ENCODE assay signal across 21 cellular contexts in genomic region chr19:56117889-56118288, GRCh38. TPM values are rescaled to one million over a fixed set of nuclear protein-coding genes. Genes with fewer than 3 reads are reported as not detected.
A peak's percentile ranks its signal among the peaks of the same experiment; 100 is the strongest.
DNase-seq lines count a peak whose midpoint lies in the region; ATAC-seq lines count a peak whose summit lies in the region.
"Had no signal": no experiment of that assay in that cellular context is flagged by ENCODE, and none has a peak within 500 bp of the region (broad histone marks: within the 10 kb centered on the region; RNA-seq: fewer than 3 reads in every experiment).

No MANE protein-coding gene starts in this region.

- no peaks in the 10 kb centered on the region for H3K36me3 ChIP-seq in mucosa of stomach (ENCODE audit: control insufficient read depth, insufficient read depth, low read length)
- H3K36me3 ChIP-seq in subcutaneous abdominal adipose tissue (ENCODE audit: control insufficient read depth in 5 of 5, insufficient read depth in 5 of 5, low read length in 5 of 5): peaks cover 0 to 9% (median 6%) of the 10 kb centered on the region in 5 donors

- H3K9me3 ChIP-seq in mucosa of stomach (ENCODE audit: control insufficient read depth, low read length): no peaks in the 10 kb centered on the region
- no peaks in the 10 kb centered on the region for H3K9me3 ChIP-seq in subcutaneous abdominal adipose tissue (ENCODE audit: control insufficient read depth in 5 of 5, low read length in 5 of 5)
- H3K9me3 ChIP-seq: A549 had no signal

- H3K27me3 ChIP-seq in mucosa of stomach (ENCODE audit: control insufficient read depth, insufficient read depth, low read length) (no peaks in the 10 kb centered on the region), subcutaneous abdominal adipose tissue (ENCODE audit: control insufficient read depth in 5 of 5, insufficient read depth in 4 of 5, low read length in 5 of 5) (no peaks in the 10 kb centered on the region)
- H3K27me3 ChIP-seq: brain microvascular endothelial cell, hepatocyte had no signal

- H3K4me3 ChIP-seq in mucosa of stomach (ENCODE audit: low read length): no peak overlapping the region
- H3K4me3 ChIP-seq in subcutaneous abdominal adipose tissue (ENCODE audit: low read depth in 1 of 5, low read length in 5 of 5): no peak overlapping the region
- H3K4me3 ChIP-seq: A549, hepatocyte had no signal

- no peak overlapping the region for H3K27ac Mint-ChIP-seq in activated naive CD8-positive, alpha-beta T cell
- no peak overlapping the region for H3K27ac Mint-ChIP-seq in activated naive CD8-positive, alpha-beta T cell treated with anti-CD3 and anti-CD28 coated beads, Interleukin-2, amount 50 U/mL, for 24 hours
- no peak overlapping the region for H3K27ac Mint-ChIP-seq in activated T-helper 2 cell treated with anti-CD3 and anti-CD28 coated beads, Interferon-gamma antibody, Interleukin-2, Interleukin-4, amounts not matched to agents 10 μg/mL and 5 μg/mL and 100 μg/mL, durations not matched to agents 14 hours and 24 hours and 36 hours
- H3K27ac Mint-ChIP-seq in natural killer cell treated with Interleukin-12 subunit alpha and Interleukin-12 subunit beta and Interleukin-15 and Interleukin-18, amount 100 ng/mL, for 72 hours: no peak overlapping the region

- H3K27me3 Mint-ChIP-seq in activated naive CD8-positive, alpha-beta T cell: no peaks in the 10 kb centered on the region
- no peaks in the 10 kb centered on the region for H3K27me3 Mint-ChIP-seq in activated naive CD8-positive, alpha-beta T cell treated with anti-CD3 and anti-CD28 coated beads, Interleukin-2, amount 50 U/mL, for 24 hours
- no peaks in the 10 kb centered on the region for H3K27me3 Mint-ChIP-seq in activated T-helper 2 cell treated with anti-CD3 and anti-CD28 coated beads, Interferon-gamma antibody, Interleukin-2, Interleukin-4, amounts not matched to agents 10 μg/mL and 5 μg/mL and 100 μg/mL, durations not matched to agents 14 hours and 24 hours and 36 hours (ENCODE audit: low read depth)
- no peaks in the 10 kb centered on the region for H3K27me3 Mint-ChIP-seq in natural killer cell treated with Interleukin-12 subunit alpha and Interleukin-12 subunit beta and Interleukin-15 and Interleukin-18, amount 100 ng/mL, for 72 hours

- H3K9me3 Mint-ChIP-seq in activated naive CD8-positive, alpha-beta T cell (ENCODE audit: low read depth): no peaks in the 10 kb centered on the region
- no peaks in the 10 kb centered on the region for H3K9me3 Mint-ChIP-seq in activated naive CD8-positive, alpha-beta T cell treated with anti-CD3 and anti-CD28 coated beads, Interleukin-2, amount 50 U/mL, for 24 hours
- H3K9me3 Mint-ChIP-seq in activated T-helper 2 cell treated with anti-CD3 and anti-CD28 coated beads, Interferon-gamma antibody, Interleukin-2, Interleukin-4, amounts not matched to agents 10 μg/mL and 5 μg/mL and 100 μg/mL, durations not matched to agents 14 hours and 24 hours and 36 hours: no peaks in the 10 kb centered on the region
- no peaks in the 10 kb centered on the region for H3K9me3 Mint-ChIP-seq in natural killer cell treated with Interleukin-12 subunit alpha and Interleukin-12 subunit beta and Interleukin-15 and Interleukin-18, amount 100 ng/mL, for 72 hours
- H3K9me3 Mint-ChIP-seq: CD8-positive, alpha-beta T cell had no signal

- peak overlapping the region; percentile 30 for H3K4me3 Mint-ChIP-seq in activated naive CD8-positive, alpha-beta T cell
- no peak overlapping the region for H3K4me3 Mint-ChIP-seq in activated naive CD8-positive, alpha-beta T cell treated with anti-CD3 and anti-CD28 coated beads, Interleukin-2, amount 50 U/mL, for 24 hours
- H3K4me3 Mint-ChIP-seq in activated T-helper 2 cell treated with anti-CD3 and anti-CD28 coated beads, Interferon-gamma antibody, Interleukin-2, Interleukin-4, amounts not matched to agents 10 μg/mL and 5 μg/mL and 100 μg/mL, durations not matched to agents 14 hours and 24 hours and 36 hours (ENCODE audit: low read depth): peak overlapping the region; percentile 49
- H3K4me3 Mint-ChIP-seq in natural killer cell treated with Interleukin-12 subunit alpha and Interleukin-12 subunit beta and Interleukin-15 and Interleukin-18, amount 100 ng/mL, for 72 hours: no peak overlapping the region

- H3K4me1 Mint-ChIP-seq in activated naive CD8-positive, alpha-beta T cell (ENCODE audit: low read depth): peaks cover 47% of the 10 kb centered on the region
- peaks cover 55% of the 10 kb centered on the region for H3K4me1 Mint-ChIP-seq in activated naive CD8-positive, alpha-beta T cell treated with anti-CD3 and anti-CD28 coated beads, Interleukin-2, amount 50 U/mL, for 24 hours
- peaks cover 27% of the 10 kb centered on the region for H3K4me1 Mint-ChIP-seq in activated T-helper 2 cell treated with anti-CD3 and anti-CD28 coated beads, Interferon-gamma antibody, Interleukin-2, Interleukin-4, amounts not matched to agents 10 μg/mL and 5 μg/mL and 100 μg/mL, durations not matched to agents 14 hours and 24 hours and 36 hours (ENCODE audit: low read depth)
- H3K4me1 Mint-ChIP-seq in natural killer cell treated with Interleukin-12 subunit alpha and Interleukin-12 subunit beta and Interleukin-15 and Interleukin-18, amount 100 ng/mL, for 72 hours (ENCODE audit: low read depth in 2 of 2): peaks cover 35 to 37% of the 10 kb centered on the region in 2 donors

- ATAC-seq in activated naive CD8-positive, alpha-beta T cell treated with anti-CD3 and anti-CD28 coated beads, Interleukin-2, amount 50 U/mL, for 24 hours: no peak
- no peak for ATAC-seq in GM21737 (IDR thresholded peaks at IDR 0.05; ENCODE audit: unreplicated experiment)
- no peak for ATAC-seq in natural killer cell treated with Interleukin-12 subunit alpha and Interleukin-12 subunit beta and Interleukin-15 and Interleukin-18, amount 100 ng/mL, for 72 hours
- ATAC-seq: A549; CD8-positive, alpha-beta T cell had no signal

- H3K27ac ChIP-seq in subcutaneous abdominal adipose tissue (ENCODE audit: low read depth, low read length): peak overlapping the region; percentile 93
- H3K27ac ChIP-seq: brain microvascular endothelial cell, hepatocyte, parathyroid adenoma had no signal

- H3K4me1 ChIP-seq in mucosa of stomach (ENCODE audit: control insufficient read depth, insufficient read depth, low read length) (peaks cover 46% of the 10 kb centered on the region), subcutaneous abdominal adipose tissue (ENCODE audit: control insufficient read depth in 5 of 5, insufficient read depth in 5 of 5, low read length in 5 of 5) (peaks cover 16 to 64% (median 56%) of the 10 kb centered on the region in 5 donors)

- H3K36me3 Mint-ChIP-seq in activated naive CD8-positive, alpha-beta T cell: no peaks in the 10 kb centered on the region
- H3K36me3 Mint-ChIP-seq in activated naive CD8-positive, alpha-beta T cell treated with anti-CD3 and anti-CD28 coated beads, Interleukin-2, amount 50 U/mL, for 24 hours (ENCODE audit: low read depth): peaks cover 15% of the 10 kb centered on the region
- peaks cover 15% of the 10 kb centered on the region for H3K36me3 Mint-ChIP-seq in activated T-helper 2 cell treated with anti-CD3 and anti-CD28 coated beads, Interferon-gamma antibody, Interleukin-2, Interleukin-4, amounts not matched to agents 10 μg/mL and 5 μg/mL and 100 μg/mL, durations not matched to agents 14 hours and 24 hours and 36 hours (ENCODE audit: low read depth)
- no peaks in the 10 kb centered on the region for H3K36me3 Mint-ChIP-seq in natural killer cell treated with Interleukin-12 subunit alpha and Interleukin-12 subunit beta and Interleukin-15 and Interleukin-18, amount 100 ng/mL, for 72 hours

- no peak for DNase-seq in activated naive CD8-positive, alpha-beta T cell treated with anti-CD3 and anti-CD28 coated beads, Interleukin-2, amount 50 U/mL, for 24 hours
- no peak for DNase-seq in activated T-helper 2 cell treated with anti-CD3 and anti-CD28 coated beads, Interferon-gamma antibody, Interleukin-2, Interleukin-4, amounts not matched to agents 10 μg/mL and 5 μg/mL and 100 μg/mL, durations not matched to agents 14 hours and 24 hours and 36 hours (ENCODE audit: low spot score)
- no peak for DNase-seq in natural killer cell treated with Interleukin-12 subunit alpha and Interleukin-12 subunit beta and Interleukin-15 and Interleukin-18, amount 100 ng/mL, for 72 hours (ENCODE audit: low spot score)
- DNase-seq in activated naive CD4-positive, alpha-beta T cell treated with anti-CD3 and anti-CD28 coated beads, Interleukin-2, amount 50 U/mL, for 16 hours: no peak
- DNase-seq: brain microvascular endothelial cell, midbrain, NCI-H1417, NCI-H774 had no signal

- intact Hi-C loops in activated T-helper 2 cell treated with anti-CD3 and anti-CD28 coated beads, Interferon-gamma antibody, Interleukin-2, Interleukin-4, amounts not matched to agents 10 μg/mL and 5 μg/mL and 100 μg/mL, durations not matched to agents 14 hours and 24 hours and 36 hours (cut with micrococcal nuclease): no loop called here

- H3K9ac ChIP-seq in mucosa of stomach (ENCODE audit: low read length) (peak overlapping the region; percentile 6), subcutaneous abdominal adipose tissue (ENCODE audit: low read length in 5 of 5) (peak overlapping the region in 1 of 5 donors; percentile 18)
- H3K9ac ChIP-seq: KMS-11, parathyroid adenoma had no signal

RNA-seq across cellular contexts. Expression of gene ZNF787, which starts 3.2 kb away (rescaled TPM):
- total RNA-seq in activated T-helper 2 cell treated with anti-CD3 and anti-CD28 coated beads, Interferon-gamma antibody, Interleukin-2, Interleukin-4, amounts not matched to agents 10 μg/mL and 5 μg/mL and 100 μg/mL, durations not matched to agents 14 hours and 24 hours and 36 hours: 35.7 and 37.8 TPM in 2 replicates
- 10 to 100 TPM; 39.2 to 60.6 TPM for total RNA-seq in natural killer cell treated with Interleukin-12 subunit alpha and Interleukin-12 subunit beta and Interleukin-15 and Interleukin-18, amount 100 ng/mL, for 72 hours

RNA-seq across cellular contexts. Expression of gene ZNF444, which starts 23.2 kb away (rescaled TPM):
- 30.3 and 35.5 TPM in 2 replicates for total RNA-seq in activated T-helper 2 cell treated with anti-CD3 and anti-CD28 coated beads, Interferon-gamma antibody, Interleukin-2, Interleukin-4, amounts not matched to agents 10 μg/mL and 5 μg/mL and 100 μg/mL, durations not matched to agents 14 hours and 24 hours and 36 hours
- 10 to 100 TPM; 23.2 to 50.6 TPM for total RNA-seq in natural killer cell treated with Interleukin-12 subunit alpha and Interleukin-12 subunit beta and Interleukin-15 and Interleukin-18, amount 100 ng/mL, for 72 hours

RNA-seq across cellular contexts. Expression of gene GALP, which starts 57.9 kb away (rescaled TPM):
- total RNA-seq in activated T-helper 2 cell treated with anti-CD3 and anti-CD28 coated beads, Interferon-gamma antibody, Interleukin-2, Interleukin-4, amounts not matched to agents 10 μg/mL and 5 μg/mL and 100 μg/mL, durations not matched to agents 14 hours and 24 hours and 36 hours: not detected in 2 replicates
- total RNA-seq in natural killer cell treated with Interleukin-12 subunit alpha and Interleukin-12 subunit beta and Interleukin-15 and Interleukin-18, amount 100 ng/mL, for 72 hours: not detected
- total RNA-seq: CD8-positive, alpha-beta T cell; Daoy; fibroblast of lung; hepatocyte; skeletal muscle tissue; ureter had no signal

Comparison
In these comparisons a context has a peak if more than half of its experiments do, and no peak if none do; other contexts are left out.
1. H3K4me3 Mint-ChIP-seq: peak in activated naive CD8-positive, alpha-beta T cell (single experiment) and activated T-helper 2 cell treated with anti-CD3 and anti-CD28 coated beads, Interferon-gamma antibody, Interleukin-2, Interleukin-4, amounts not matched to agents 10 μg/mL and 5 μg/mL and 100 μg/mL, durations not matched to agents 14 hours and 24 hours and 36 hours (single experiment); none in activated naive CD8-positive, alpha-beta T cell treated with anti-CD3 and anti-CD28 coated beads, Interleukin-2, amount 50 U/mL, for 24 hours (single experiment) and natural killer cell treated with Interleukin-12 subunit alpha and Interleukin-12 subunit beta and Interleukin-15 and Interleukin-18, amount 100 ng/mL, for 72 hours (single experiment).